ENCODE assay signal across 8 cellular contexts in genomic region chr7:31134246-31135188, GRCh38.
DNase-seq lines count a peak whose midpoint lies in the region; ATAC-seq and TF ChIP-seq lines count a peak whose summit lies in the region.

No MANE protein-coding gene starts in this region.

- no peaks in the 10 kb centered on the region for H3K36me3 ChIP-seq in trophoblast cell (ENCODE audit: control insufficient read depth in 1 of 2, insufficient read depth in 2 of 2, low read length in 2 of 2)

- no peak overlapping the region for H4K91ac ChIP-seq in trophoblast cell (ENCODE audit: low read depth, low read length)

- H2AFZ ChIP-seq in trophoblast cell (ENCODE audit: insufficient read depth, low read length, poor library complexity), result no peak overlapping the region

- H3K4me3 Mint-ChIP-seq in activated T-helper 17 cell treated with anti-CD3 and anti-CD28 coated beads, Interleukin-2, amount 50 U/mL, for 72 hours, result no peak overlapping the region
- H3K4me3 Mint-ChIP-seq in glutamatergic neuron (ENCODE audit: unreplicated experiment), result no peak overlapping the region

- H3K27me3 Mint-ChIP-seq in activated T-helper 17 cell treated with anti-CD3 and anti-CD28 coated beads, Interleukin-2, amount 50 U/mL, for 72 hours, result no peaks in the 10 kb centered on the region
- peaks cover 2% of the 10 kb centered on the region for H3K27me3 Mint-ChIP-seq in glutamatergic neuron (ENCODE audit: unreplicated experiment)

- H3K4me1 ChIP-seq in trophoblast cell (ENCODE audit: control insufficient read depth in 1 of 2, insufficient read depth in 2 of 2, low read length in 2 of 2), result no peaks in the 10 kb centered on the region

- no peaks in the 10 kb centered on the region for H3K79me2 ChIP-seq in trophoblast cell (ENCODE audit: control insufficient read depth, insufficient read depth, low read length, poor library complexity)

- no peak overlapping the region for H3K4ac ChIP-seq in trophoblast cell (ENCODE audit: low read depth, low read length)

- no peaks in the 10 kb centered on the region for H3K4me1 Mint-ChIP-seq in activated T-helper 17 cell treated with anti-CD3 and anti-CD28 coated beads, Interleukin-2, amount 50 U/mL, for 72 hours
- no peaks in the 10 kb centered on the region for H3K4me1 Mint-ChIP-seq in glutamatergic neuron (ENCODE audit: low read depth, unreplicated experiment)

- H3K27ac Mint-ChIP-seq in activated T-helper 17 cell treated with anti-CD3 and anti-CD28 coated beads, Interleukin-2, amount 50 U/mL, for 72 hours, result no peak overlapping the region
- H3K27ac Mint-ChIP-seq in glutamatergic neuron (ENCODE audit: unreplicated experiment), result no peak overlapping the region

- no peak overlapping the region for H3K27ac ChIP-seq in trophoblast cell (ENCODE audit: low read depth, low read length)

- no peak overlapping the region for H3K14ac ChIP-seq in trophoblast cell (ENCODE audit: low read length)

- no peaks in the 10 kb centered on the region for H3K27me3 ChIP-seq in trophoblast cell (ENCODE audit: insufficient read depth, low read length)

- no peak for TF ChIP-seq EP300 in Ishikawa (IDR thresholded peaks at IDR 0.05; ENCODE audit: borderline replicate concordance)

- H3K4me2 ChIP-seq in trophoblast cell (ENCODE audit: low read length), result no peak overlapping the region

- H3K9ac ChIP-seq in trophoblast cell (ENCODE audit: low read length), result no peak overlapping the region

- no peak overlapping the region for H2AK5ac ChIP-seq in trophoblast cell (ENCODE audit: low read length)

- ATAC-seq in GM21619 (IDR thresholded peaks at IDR 0.05; ENCODE audit: unreplicated experiment) (peak; percentile 99), HG03097 (IDR thresholded peaks at IDR 0.05; ENCODE audit: low FRiP score, unreplicated experiment) (no peak)
- peak; percentile 72 for ATAC-seq in activated T-helper 17 cell treated with anti-CD3 and anti-CD28 coated beads, Interleukin-2, amount 50 U/mL, for 72 hours (replicated peaks)

- no peak overlapping the region for H2BK120ac ChIP-seq in trophoblast cell (ENCODE audit: insufficient read depth, low read length, poor library complexity)

- no peak overlapping the region for H3K23ac ChIP-seq in trophoblast cell (ENCODE audit: low read length)

- DNase-seq in ELF-1 (ENCODE audit: low read depth, low spot score) (peak; percentile 92), OCI-M1 (lab: John Stamatoyannopoulos, UW) (peak; percentile 74), glutamatergic neuron (peak; percentile 84), trophoblast cell (peak; percentile 70 to 95)

- no peak overlapping the region for H4K12ac ChIP-seq in trophoblast cell (ENCODE audit: low read depth, low read length)

- H2BK12ac ChIP-seq in trophoblast cell (ENCODE audit: low read length), result no peak overlapping the region

- H3K18ac ChIP-seq in trophoblast cell (ENCODE audit: low read length), result no peak overlapping the region

- no CpG with 5 or more reads among the region's 31 CpGs for WGBS in trophoblast cell (ENCODE audit: extremely low coverage, insufficient coverage, insufficient read length)

- H3K9me3 ChIP-seq in trophoblast cell (ENCODE audit: insufficient read depth, low read depth, low read length), result peaks cover 2% of the 10 kb centered on the region

- H3K4me3 ChIP-seq in trophoblast cell (ENCODE audit: low read depth, low read length), result no peak overlapping the region

- no peak overlapping the region for H4K8ac ChIP-seq in trophoblast cell (ENCODE audit: low read depth, low read length)

- peak; percentile 84 for TF ChIP-seq CTCF in glutamatergic neuron (IDR thresholded peaks at IDR 0.05; ENCODE audit: partially characterized antibody, unreplicated experiment)

- H2BK5ac ChIP-seq in trophoblast cell (ENCODE audit: low read depth, low read length, poor library complexity), result no peak overlapping the region

- peak; percentile 75 for TF ChIP-seq RAD21 in Ishikawa (IDR thresholded peaks at IDR 0.05; ENCODE audit: low read depth)

- H3K9me3 Mint-ChIP-seq in activated T-helper 17 cell treated with anti-CD3 and anti-CD28 coated beads, Interleukin-2, amount 50 U/mL, for 72 hours, result no peaks in the 10 kb centered on the region
- no peaks in the 10 kb centered on the region for H3K9me3 Mint-ChIP-seq in glutamatergic neuron (ENCODE audit: unreplicated experiment)

- H3K36me3 Mint-ChIP-seq in activated T-helper 17 cell treated with anti-CD3 and anti-CD28 coated beads, Interleukin-2, amount 50 U/mL, for 72 hours (ENCODE audit: low read depth), result no peaks in the 10 kb centered on the region
- no peaks in the 10 kb centered on the region for H3K36me3 Mint-ChIP-seq in glutamatergic neuron (ENCODE audit: unreplicated experiment)

- no peaks in the 10 kb centered on the region for H3K79me1 ChIP-seq in trophoblast cell (ENCODE audit: low read length)

TF ChIP-seq in Ishikawa, 13 proteins besides CTCF, POLR2A, EP300 and RAD21:
- TF ChIP-seq FOXM1 (IDR thresholded peaks at IDR 0.05; ENCODE audit: borderline replicate concordance, low read depth) (no peak), YY1 (IDR thresholded peaks at IDR 0.05; ENCODE audit: low read depth) (no peak), CEBPB (IDR thresholded peaks at IDR 0.05) (no peak), EGR1 (IDR thresholded peaks at IDR 0.05) (no peak), TCF12 (IDR thresholded peaks at IDR 0.05; ENCODE audit: low read depth) (no peak), TEAD4 (IDR thresholded peaks at IDR 0.05) (no peak), TAF1 (IDR thresholded peaks at IDR 0.05; ENCODE audit: low read depth) (no peak), NFIC (IDR thresholded peaks at IDR 0.05) (no peak), ZBTB7A (IDR thresholded peaks at IDR 0.05; ENCODE audit: low read depth) (no peak), USF1 (IDR thresholded peaks at IDR 0.05) (no peak), MAX (IDR thresholded peaks at IDR 0.05) (no peak), REST (IDR thresholded peaks at IDR 0.05; ENCODE audit: low read depth) (no peak), CREB1 (IDR thresholded peaks at IDR 0.05; ENCODE audit: low read depth) (no peak)
TF ChIP-seq in Ishikawa: peak in this region for 0.
